In genomic region chr11:65394125-65394536, GRCh38 we compare ENCODE assay signal across 1 cellular context.
TF ChIP-seq lines count a peak whose summit lies in the region.

No MANE protein-coding gene starts in this region.

TF ChIP-seq in K562, 482 proteins besides CTCF, POLR2A, EP300 and RAD21:
- peak; percentile 46; the same call in 1 of the 2 replicates for TF ChIP-seq RBFOX2 (IDR thresholded peaks at IDR 0.05; ENCODE audit: low read depth, low read length)
- TF ChIP-seq NR2F6 (CRISPR knock-in tag; IDR thresholded peaks at IDR 0.05), result no peak
- TF ChIP-seq SPI1 (IDR thresholded peaks at IDR 0.05; ENCODE audit: borderline replicate concordance, low read depth, low read length), result no peak
- no peak for TF ChIP-seq VEZF1 (CRISPR knock-in tag; IDR thresholded peaks at IDR 0.05)
- TF ChIP-seq DPF2 (IDR thresholded peaks at IDR 0.05), result no peak
